In the genomic region with DNA sequence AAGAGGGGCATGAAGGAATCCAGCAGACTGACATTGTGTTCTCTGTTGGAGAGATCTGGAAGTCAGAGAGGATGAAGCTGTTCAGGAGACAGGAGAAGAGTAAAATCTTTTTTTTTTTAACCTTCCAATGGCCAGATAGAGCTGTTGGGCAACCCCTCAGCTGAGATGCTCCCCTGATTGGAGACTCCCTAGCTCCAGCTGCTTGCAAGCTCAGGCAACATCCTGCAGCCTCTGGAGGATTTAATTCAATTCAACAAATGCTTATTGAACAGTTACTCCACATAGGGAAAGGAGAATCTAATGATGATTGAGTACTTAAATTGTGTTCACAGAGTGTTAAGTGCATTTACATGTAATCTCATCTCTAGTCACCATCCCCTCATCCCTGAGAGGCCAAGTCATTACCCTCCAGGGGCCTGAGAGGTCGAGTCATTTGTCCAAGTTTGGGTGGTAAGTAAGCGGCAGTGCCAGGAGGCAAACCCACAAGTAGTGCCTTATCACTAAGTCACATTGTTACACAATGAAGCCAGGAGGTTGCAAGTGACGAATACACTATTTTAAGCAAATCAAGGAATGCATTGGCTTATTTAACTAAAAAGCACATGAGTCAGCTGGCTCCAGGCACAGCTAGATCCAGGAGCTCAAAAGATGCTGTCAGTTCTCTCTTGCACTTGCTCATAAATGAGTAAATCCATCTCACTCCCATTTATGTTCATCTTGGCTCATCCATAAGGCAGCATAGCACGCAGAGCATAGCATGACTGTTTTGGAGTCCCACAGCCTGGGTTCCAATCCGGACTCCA, we compare ENCODE assay signal across 8 cellular contexts.
DNase-seq lines count a peak whose midpoint lies in the region; ATAC-seq and TF ChIP-seq lines count a peak whose summit lies in the region.

No MANE protein-coding gene starts in this region.

- peaks cover 3% of the 10 kb centered on the region for H3K4me1 Mint-ChIP-seq in activated CD8-positive, alpha-beta memory T cell treated with anti-CD3 and anti-CD28 coated beads, Interleukin-2, amount 10 ng/mL, durations not matched to agents 7 days and 5 days

- peak overlapping the region; percentile 70 for H3K4me2 ChIP-seq in osteoblast (ENCODE audit: insufficient read depth, low read length)

- no peaks in the 10 kb centered on the region for H3K79me2 ChIP-seq in osteoblast (ENCODE audit: insufficient read depth, low read length)

- H3K27ac ChIP-seq in osteoblast (ENCODE audit: low read depth, low read length) (peak overlapping the region; percentile 95), SJCRH30 (no peak overlapping the region)

- peak; percentile 100 for DNase-seq in BJ (ENCODE audit: low read depth)
- DNase-seq in NCI-H82 treated with DMSO at 0.1 percent for 48 hours (lab: John Stamatoyannopoulos, UW; ENCODE audit: unreplicated experiment) = peak; percentile 66
- DNase-seq in osteoblast (ENCODE audit: insufficient read length, low spot score, missing footprints) = peak; percentile 88
- no peak for DNase-seq in SJCRH30
- no peak for DNase-seq in NCI-H2029 treated with DMSO at 0.1 percent for 48 hours (lab: John Stamatoyannopoulos, UW)
- DNase-seq in activated CD8-positive, alpha-beta memory T cell treated with anti-CD3 and anti-CD28 coated beads, Interleukin-2, amount 10 ng/mL, durations not matched to agents 7 days and 5 days = no peak
- DNase-seq in KG1 (lab: John Stamatoyannopoulos, UW) = no peak

- no peaks in the 10 kb centered on the region for H3K36me3 ChIP-seq in BJ (ENCODE audit: control insufficient read depth, insufficient read depth, low read length)
- no peaks in the 10 kb centered on the region for H3K36me3 ChIP-seq in osteoblast (ENCODE audit: insufficient read depth, low read length)
- no peaks in the 10 kb centered on the region for H3K36me3 ChIP-seq in SJCRH30

- H3K9me3 ChIP-seq in osteoblast (ENCODE audit: low read depth, low read length) (no peaks in the 10 kb centered on the region), SJCRH30 (replicated peaks) (no peaks in the 10 kb centered on the region)

- H3K27me3 ChIP-seq in BJ (ENCODE audit: control insufficient read depth, insufficient read depth, low read length) (no peaks in the 10 kb centered on the region), osteoblast (ENCODE audit: insufficient read depth, low read length) (no peaks in the 10 kb centered on the region), SJCRH30 (no peaks in the 10 kb centered on the region)

- no peaks in the 10 kb centered on the region for H4K20me1 ChIP-seq in osteoblast (ENCODE audit: insufficient read depth, low read length)

- CTCF ChIA-PET in BJ (lab: Yijun Ruan, JAX) = interaction anchor here (0.6 to 2.1 kb wide), 10 partner anchors 22 to 259 kb away, joined by 3 to 9 read pairs (median 4); a partner anchor contains a TSS
- CTCF ChIA-PET in activated CD8-positive, alpha-beta memory T cell treated with anti-CD3 and anti-CD28 coated beads, Interleukin-2, amount 10 ng/mL, durations not matched to agents 7 days and 5 days (lab: Charles Lee) = no interaction called here

- peaks cover 45% of the 10 kb centered on the region for H3K4me1 ChIP-seq in osteoblast (ENCODE audit: insufficient read depth, low read length)
- H3K4me1 ChIP-seq in SJCRH30 = peaks cover 27% of the 10 kb centered on the region; the same call in 1 of the 2 replicates

- H2AFZ ChIP-seq in osteoblast (ENCODE audit: low read length) = no peak overlapping the region

- H3K4me3 Mint-ChIP-seq in activated CD8-positive, alpha-beta memory T cell treated with anti-CD3 and anti-CD28 coated beads, Interleukin-2, amount 10 ng/mL, durations not matched to agents 7 days and 5 days = no peak overlapping the region

- peaks cover 23% of the 10 kb centered on the region for H3K27me3 Mint-ChIP-seq in activated CD8-positive, alpha-beta memory T cell treated with anti-CD3 and anti-CD28 coated beads, Interleukin-2, amount 10 ng/mL, durations not matched to agents 7 days and 5 days

- peak; percentile 90 for ATAC-seq in esophagus mucosa
- no peak for ATAC-seq in activated CD8-positive, alpha-beta memory T cell treated with anti-CD3 and anti-CD28 coated beads, Interleukin-2, amount 10 ng/mL, durations not matched to agents 7 days and 5 days

- POLR2A ChIA-PET in BJ (lab: Charles Lee) = interaction anchor here (0.6 kb wide), 1 partner anchor 45 kb away, joined by 6 read pairs; no protein-coding TSS in a partner anchor

- no peaks in the 10 kb centered on the region for H3K36me3 Mint-ChIP-seq in activated CD8-positive, alpha-beta memory T cell treated with anti-CD3 and anti-CD28 coated beads, Interleukin-2, amount 10 ng/mL, durations not matched to agents 7 days and 5 days

- H3K9me3 Mint-ChIP-seq in activated CD8-positive, alpha-beta memory T cell treated with anti-CD3 and anti-CD28 coated beads, Interleukin-2, amount 10 ng/mL, durations not matched to agents 7 days and 5 days (ENCODE audit: low read depth) = no peaks in the 10 kb centered on the region

- no peak overlapping the region for H3K27ac Mint-ChIP-seq in activated CD8-positive, alpha-beta memory T cell treated with anti-CD3 and anti-CD28 coated beads, Interleukin-2, amount 10 ng/mL, durations not matched to agents 7 days and 5 days

- no peak overlapping the region for H3K4me3 ChIP-seq in BJ (ENCODE audit: low read depth, low read length)
- peak overlapping the region; percentile 23 for H3K4me3 ChIP-seq in osteoblast (ENCODE audit: insufficient read depth, low read length)
- H3K4me3 ChIP-seq in SJCRH30 = no peak overlapping the region

- TF ChIP-seq CTCF in BJ (IDR thresholded peaks at IDR 0.05; ENCODE audit: insufficient read depth, low read depth, low read length) = no peak
- TF ChIP-seq CTCF in osteoblast (IDR thresholded peaks at IDR 0.05; ENCODE audit: extremely low read depth, low read depth, low read length) = no peak

Comparison
In these comparisons a context has a peak if more than half of its experiments do, and no peak if none do; other contexts are left out.
1. DNase-seq: peak in BJ (single experiment), NCI-H82 treated with DMSO at 0.1 percent for 48 hours (single experiment) and osteoblast (single experiment); none in SJCRH30 (0 of 2), NCI-H2029 treated with DMSO at 0.1 percent for 48 hours (single experiment), activated CD8-positive, alpha-beta memory T cell treated with anti-CD3 and anti-CD28 coated beads, Interleukin-2, amount 10 ng/mL, durations not matched to agents 7 days and 5 days (single experiment) and KG1 (single experiment).